Comparison of ENCODE assay signal across 13 cellular contexts in the genomic region with DNA sequence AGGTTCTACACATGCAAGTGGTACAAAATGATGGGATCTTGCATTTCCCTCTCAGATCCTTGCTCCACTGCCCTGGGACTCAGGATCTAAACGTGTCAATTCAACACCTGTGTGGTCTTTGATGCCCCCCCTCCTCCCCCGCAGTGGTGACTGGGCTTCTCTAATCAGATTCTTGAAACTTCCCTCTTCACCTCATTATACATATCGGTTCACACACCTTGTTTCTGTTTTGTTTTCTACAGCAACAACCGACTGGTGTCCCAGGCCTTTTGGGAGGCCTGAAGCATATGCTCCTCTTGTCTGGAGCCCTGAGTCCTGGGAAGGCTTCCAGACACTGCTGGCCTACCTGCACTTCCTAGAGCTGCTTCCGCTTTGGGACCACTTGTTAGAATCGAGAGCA. TPM values are rescaled to one million over a fixed set of nuclear protein-coding genes. Genes with fewer than 3 reads are reported as not detected.
DNase-seq lines count a peak whose midpoint lies in the region; ATAC-seq and TF ChIP-seq lines count a peak whose summit lies in the region.
"Had no signal": no experiment of that assay in that cellular context is flagged by ENCODE, and none has a peak within 500 bp of the region (broad histone marks: within the 10 kb centered on the region; RNA-seq: fewer than 3 reads in every experiment).

No MANE protein-coding gene starts in this region.

- H3K9me3 ChIP-seq in endodermal cell (ENCODE audit: control insufficient read depth, low read length) (peaks cover 2% of the 10 kb centered on the region), heart right ventricle (peaks cover 0 to 11% (median 0%) of the 10 kb centered on the region in 11 donors)
- H3K9me3 ChIP-seq: testis had no signal

- no peak overlapping the region for H3K9ac ChIP-seq in endodermal cell (ENCODE audit: extremely low read depth, low read length, poor library complexity, severe bottlenecking)

- WGBS in endodermal cell (ENCODE audit: insufficient coverage in 1 of 2, insufficient read length in 1 of 2), 2 experiments, result 51 to 57% methylated on average over 4 to 6 of the region's 6 CpGs
- 50 to 52% methylated on average over 6 of the region's 6 CpGs for WGBS in heart right ventricle, 2 donors

- H3K4me1 ChIP-seq in endodermal cell (ENCODE audit: control insufficient read depth, insufficient read depth, low read length) (peaks cover 8% of the 10 kb centered on the region), heart right ventricle (no peaks in the 10 kb centered on the region)
- H3K4me1 ChIP-seq: testis had no signal

- intact Hi-C loops in heart right ventricle (cut with DNase I), result no loop called here

- H3K36me3 ChIP-seq in endodermal cell (ENCODE audit: control insufficient read depth, insufficient read depth, low read length), result peaks cover 10% of the 10 kb centered on the region
- no peaks in the 10 kb centered on the region for H3K36me3 ChIP-seq in heart right ventricle

- H3K27ac ChIP-seq in endodermal cell (ENCODE audit: low read depth, low read length), result no peak overlapping the region
- no peak overlapping the region for H3K27ac ChIP-seq in heart right ventricle
- H3K27ac ChIP-seq: C4-2B, skin epidermis, testis had no signal

- peaks cover 74% of the 10 kb centered on the region for H3K36me3 Mint-ChIP-seq in endodermal cell (ENCODE audit: low read depth)
- H3K36me3 Mint-ChIP-seq in HFFc6 (ENCODE audit: low read depth), result peaks cover 5% of the 10 kb centered on the region; the same call in 1 of the 2 replicates

- DNase-seq in GM10266 (ENCODE audit: extremely low spot score) (peak; percentile 23), GM20000 (ENCODE audit: low spot score) (peak; percentile 15), endodermal cell (peak; percentile 78), heart right ventricle (no peak), HFFc6 (no peak), RPMI8226 (no peak)
- DNase-seq: aorta, NCI-H69, testis had no signal

- TF ChIP-seq CTCF in GM10266 (IDR thresholded peaks at IDR 0.05; ENCODE audit: control insufficient read depth, insufficient read depth, low read depth, missing control alignments) (no peak), GM20000 (IDR thresholded peaks at IDR 0.05; ENCODE audit: extremely low read depth, missing control alignments) (no peak), endodermal cell (conservative IDR thresholded peaks at IDR 0.05) (no peak), heart right ventricle (IDR thresholded peaks at IDR 0.05) (no peak), HFFc6 (IDR thresholded peaks at IDR 0.05) (no peak)

- H3K27me3 ChIP-seq in endodermal cell (ENCODE audit: control insufficient read depth, insufficient read depth, low read length, poor library complexity, severe bottlenecking) (no peaks in the 10 kb centered on the region), heart right ventricle (no peaks in the 10 kb centered on the region)
- H3K27me3 ChIP-seq: testis had no signal

- H3K4me3 Mint-ChIP-seq in endodermal cell (no peak overlapping the region), HFFc6 (no peak overlapping the region)

- no peaks in the 10 kb centered on the region for H3K27me3 Mint-ChIP-seq in endodermal cell (ENCODE audit: insufficient read depth)
- H3K27me3 Mint-ChIP-seq in HFFc6 (ENCODE audit: insufficient read depth), result no peaks in the 10 kb centered on the region

- no peak overlapping the region for H3K4me3 ChIP-seq in endodermal cell (ENCODE audit: low read length)
- H3K4me3 ChIP-seq in heart right ventricle, result no peak overlapping the region
- H3K4me3 ChIP-seq: skin epidermis, testis had no signal

- H3K27ac Mint-ChIP-seq in endodermal cell (peak overlapping the region; percentile 80), HFFc6 (no peak overlapping the region)

- peak; percentile 72 for ATAC-seq in HG03196 (IDR thresholded peaks at IDR 0.05; ENCODE audit: unreplicated experiment)
- no peak for ATAC-seq in heart right ventricle
- ATAC-seq in HG03571 (IDR thresholded peaks at IDR 0.05; ENCODE audit: unreplicated experiment), result no peak

- peaks cover 32% of the 10 kb centered on the region for H3K9me3 Mint-ChIP-seq in endodermal cell
- H3K9me3 Mint-ChIP-seq in HFFc6, result no peaks in the 10 kb centered on the region

- H3K4me1 Mint-ChIP-seq in endodermal cell (peaks cover 50% of the 10 kb centered on the region), HFFc6 (ENCODE audit: low read depth) (no peaks in the 10 kb centered on the region)

RNA-seq across cellular contexts. Expression of a gene that starts 20.0 kb away (rescaled TPM):
- total RNA-seq in endodermal cell (10 to 100 TPM; 41.3 to 44.8 TPM), heart right ventricle (1 to 10 TPM in 1 of 10 donors, under 1 TPM in 2, not detected in 7; 0.38 to 3.1 (median 0.69) TPM)
- 5.7 TPM for polyA plus RNA-seq in endodermal cell (2013, experiment 1 of 2)
- polyA plus RNA-seq in endodermal cell (2013, experiment 2 of 2), result 6.5 TPM
- polyA plus RNA-seq in heart right ventricle, result under 1 TPM; 0.12 to 0.51 TPM
- total RNA-seq in HFFc6 (2021; fragmentation: NEBNext Ultra II Directional; extraction: Animal tissue kit (Norgen Biotek cat#: 25700)), result 1 to 10 TPM in 5 of 6 experiments, under 1 TPM in 1; 0.95 to 2.3 (median 1.4) TPM
- polyA plus RNA-seq: aorta had no signal

Comparison
In these comparisons a context has a peak if more than half of its experiments do, and no peak if none do; other contexts are left out.
1. DNase-seq: peak in GM10266 (single experiment), GM20000 (single experiment) and endodermal cell (single experiment); none in heart right ventricle (0 of 2), HFFc6 (single experiment) and RPMI8226 (single experiment).
2. RNA of a gene that starts 20.0 kb away (total RNA-seq): 41.3 to 44.8 TPM in endodermal cell; 0.95 to 2.3 TPM in HFFc6 and 0.38 to 3.1 TPM in heart right ventricle; every median in the first group is over 10 times any median in the second.